9 cellular contexts compared by ENCODE assay signal in the genomic region with DNA sequence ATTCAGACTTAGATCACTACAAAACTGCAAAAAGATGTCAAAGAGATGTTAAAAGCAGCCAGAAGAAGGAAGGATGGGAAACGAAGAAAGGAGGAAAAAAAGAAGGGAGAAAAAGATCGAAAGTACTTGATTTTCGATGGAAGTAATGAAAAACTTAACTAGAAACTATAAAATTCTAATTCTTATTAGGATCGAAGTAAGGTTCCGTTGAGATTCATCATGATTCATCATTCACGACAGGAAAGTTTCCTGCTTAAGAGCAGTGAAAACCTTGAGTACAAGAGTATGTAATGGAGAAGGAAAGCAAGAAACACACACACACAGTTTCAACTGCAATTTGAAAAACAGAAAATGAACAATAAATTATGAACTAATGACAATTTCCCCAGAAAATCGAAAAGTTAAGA. TPM values are rescaled to one million over a fixed set of nuclear protein-coding genes. Genes with fewer than 3 reads are reported as not detected.
DNase-seq lines count a peak whose midpoint lies in the region; ATAC-seq and TF ChIP-seq lines count a peak whose summit lies in the region.
"Had no signal": no experiment of that assay in that cellular context is flagged by ENCODE, and none has a peak within 500 bp of the region (broad histone marks: within the 10 kb centered on the region; RNA-seq: fewer than 3 reads in every experiment).

No MANE protein-coding gene starts in this region.

- peak overlapping the region; percentile 63 for H2AFZ ChIP-seq in hepatocyte

- DNase-seq in activated CD8-positive, alpha-beta memory T cell treated with anti-CD3 and anti-CD28 coated beads, Interleukin-2, amount 10 ng/mL, durations not matched to agents 7 days and 5 days = no peak
- DNase-seq in activated CD8-positive, alpha-beta memory T cell treated with anti-CD3 and anti-CD28 coated beads, Interleukin-2, amount 50 U/mL, for 4 hours = no peak
- DNase-seq in SW480 (ENCODE audit: low spot score) = peak; percentile 43
- DNase-seq in hepatocyte (ENCODE audit: low spot score) = no peak
- DNase-seq in stomach = no peak
- DNase-seq in aorta = no peak
- no peak for DNase-seq in NCI-H446 (lab: John Stamatoyannopoulos, UW)
- DNase-seq in SW 1271 (lab: John Stamatoyannopoulos, UW) = no peak
- DNase-seq: occipital lobe had no signal

- peaks cover 19% of the 10 kb centered on the region for H3K4me1 ChIP-seq in hepatocyte (ENCODE audit: insufficient read depth)
- peaks cover 15 to 38% (median 20%) of the 10 kb centered on the region in 4 donors for H3K4me1 ChIP-seq in stomach
- H3K4me1 ChIP-seq in aorta (ENCODE audit: control insufficient read depth in 1 of 2, insufficient read depth in 2 of 2, low read length in 2 of 2) = peaks cover 0 to 3% of the 10 kb centered on the region in 2 donors

- 82% methylated on average over 7 of the region's 7 CpGs for WGBS in hepatocyte (ENCODE audit: low lambda C conversion rate, missing lambda C conversion rate)
- WGBS in stomach, 5 donors = 45 to 57% (median 49%) methylated on average over 7 of the region's 7 CpGs
- 50 to 60% methylated on average over 7 of the region's 7 CpGs for whole genome bisulfite sequencing in aorta, 2 donors

- no peaks in the 10 kb centered on the region for H3K9me3 Mint-ChIP-seq in activated CD8-positive, alpha-beta memory T cell treated with anti-CD3 and anti-CD28 coated beads, Interleukin-2, amount 10 ng/mL, durations not matched to agents 7 days and 5 days (ENCODE audit: low read depth)

- H3K4me3 ChIP-seq in hepatocyte (no peak overlapping the region), stomach (peak overlapping the region; percentile 61 to 68 (median 66)), aorta (ENCODE audit: low read length in 2 of 2) (peak overlapping the region in 1 of 2 donors; percentile 78)

- peaks cover 12% of the 10 kb centered on the region for H3K27me3 Mint-ChIP-seq in activated CD8-positive, alpha-beta memory T cell treated with anti-CD3 and anti-CD28 coated beads, Interleukin-2, amount 10 ng/mL, durations not matched to agents 7 days and 5 days

- H3K4me2 ChIP-seq in hepatocyte = peak overlapping the region; percentile 72

- peaks cover 22% of the 10 kb centered on the region for H4K20me1 ChIP-seq in hepatocyte (ENCODE audit: insufficient read depth, poor library complexity, severe bottlenecking)

- peaks cover 20% of the 10 kb centered on the region for H3K4me1 Mint-ChIP-seq in activated CD8-positive, alpha-beta memory T cell treated with anti-CD3 and anti-CD28 coated beads, Interleukin-2, amount 10 ng/mL, durations not matched to agents 7 days and 5 days

- no peak for TF ChIP-seq CTCF in hepatocyte (IDR thresholded peaks at IDR 0.05; ENCODE audit: poor library complexity)
- TF ChIP-seq CTCF in stomach (IDR thresholded peaks at IDR 0.05) = no peak

- peak overlapping the region; percentile 99 for H3K27ac Mint-ChIP-seq in activated CD8-positive, alpha-beta memory T cell treated with anti-CD3 and anti-CD28 coated beads, Interleukin-2, amount 10 ng/mL, durations not matched to agents 7 days and 5 days

- no peak for TF ChIP-seq POLR2A in stomach (IDR thresholded peaks at IDR 0.05)

- no peaks in the 10 kb centered on the region for H3K9me2 ChIP-seq in hepatocyte (replicated peaks; ENCODE audit: insufficient read depth)

- CTCF ChIA-PET in activated CD8-positive, alpha-beta memory T cell treated with anti-CD3 and anti-CD28 coated beads, Interleukin-2, amount 10 ng/mL, durations not matched to agents 7 days and 5 days (lab: Charles Lee) = no interaction called here

- H3K36me3 ChIP-seq in hepatocyte (replicated peaks; ENCODE audit: insufficient read depth, low read depth) (no peaks in the 10 kb centered on the region), stomach (peaks cover 6 to 14% (median 10%) of the 10 kb centered on the region in 4 donors), aorta (ENCODE audit: control insufficient read depth in 1 of 2, insufficient read depth in 2 of 2, low read length in 1 of 2) (no peaks in the 10 kb centered on the region)

- no peak for ATAC-seq in activated CD8-positive, alpha-beta memory T cell treated with anti-CD3 and anti-CD28 coated beads, Interleukin-2, amount 10 ng/mL, durations not matched to agents 7 days and 5 days
- ATAC-seq in aorta (ENCODE audit: low FRiP score) = no peak

- peaks cover 13% of the 10 kb centered on the region for H3K36me3 Mint-ChIP-seq in activated CD8-positive, alpha-beta memory T cell treated with anti-CD3 and anti-CD28 coated beads, Interleukin-2, amount 10 ng/mL, durations not matched to agents 7 days and 5 days

- no peaks in the 10 kb centered on the region for H3K27me3 ChIP-seq in hepatocyte
- H3K27me3 ChIP-seq in stomach = no peaks in the 10 kb centered on the region
- no peaks in the 10 kb centered on the region for H3K27me3 ChIP-seq in aorta (ENCODE audit: control insufficient read depth in 1 of 2, insufficient read depth in 2 of 2, low read length in 1 of 2)

- TF ChIP-seq EP300 in stomach (IDR thresholded peaks at IDR 0.05) = no peak

- intact Hi-C loops in stomach (cut with DNase I; ENCODE audit: low total_unique reads) (no loop called here), aorta (cut with DNase I) (loop anchor here (5.0 kb wide), 2 partner anchors 92 to 147 kb away; a partner anchor contains a TSS)

- H3K27ac ChIP-seq in hepatocyte = no peak overlapping the region
- peak overlapping the region in 1 of 5 donors; percentile 98 for H3K27ac ChIP-seq in stomach
- H3K27ac ChIP-seq in aorta (ENCODE audit: low read depth in 1 of 2, low read length in 2 of 2) = no peak overlapping the region

- H3K9me3 ChIP-seq in hepatocyte (ENCODE audit: low read depth) = no peaks in the 10 kb centered on the region
- H3K9me3 ChIP-seq in stomach = no peaks in the 10 kb centered on the region
- H3K9me3 ChIP-seq in aorta (ENCODE audit: control insufficient read depth, low read length) = no peaks in the 10 kb centered on the region

- H3K79me2 ChIP-seq in hepatocyte = peaks cover 32% of the 10 kb centered on the region

- peak overlapping the region; percentile 98 for H3K4me3 Mint-ChIP-seq in activated CD8-positive, alpha-beta memory T cell treated with anti-CD3 and anti-CD28 coated beads, Interleukin-2, amount 10 ng/mL, durations not matched to agents 7 days and 5 days

RNA-seq across cellular contexts. Expression of a gene that starts 1.2 kb away (rescaled TPM):
- total RNA-seq in activated CD8-positive, alpha-beta memory T cell treated with anti-CD3 and anti-CD28 coated beads, Interleukin-2, amount 10 ng/mL, durations not matched to agents 7 days and 5 days = 10 to 100 TPM; 23.3 to 28.2 TPM
- total RNA-seq in hepatocyte (21.0 and 29.6 TPM in 2 replicates), stomach (10 to 100 TPM in 4 of 5 donors, 1 to 10 TPM in 1; 8.4 to 37.1 (median 26.3) TPM), aorta (10 to 100 TPM; 15.9 to 16.0 TPM)
- polyA plus RNA-seq in hepatocyte (14.1 and 17.6 TPM in 2 replicates), stomach (10 to 100 TPM in 2 of 3 donors, 1 to 10 TPM in 1; 6.3 to 17.1 (median 10.0) TPM), aorta (10 to 100 TPM in 1 of 2 donors, 1 to 10 TPM in 1; 7.5 to 15.4 TPM)

RNA-seq across cellular contexts. Expression of a gene that starts 39.1 kb away (rescaled TPM):
- total RNA-seq in activated CD8-positive, alpha-beta memory T cell treated with anti-CD3 and anti-CD28 coated beads, Interleukin-2, amount 10 ng/mL, durations not matched to agents 7 days and 5 days = under 1 TPM in 1 of 2 experiments, not detected in 1; 0.16 TPM
- total RNA-seq in hepatocyte (29.4 and 30.5 TPM in 2 replicates), stomach (10 to 100 TPM in 4 of 5 donors, 1 to 10 TPM in 1; 8.4 to 58.7 (median 44.9) TPM), aorta (100 to 1,000 TPM; 119 to 201 TPM)
- polyA plus RNA-seq in hepatocyte (8.1 and 10.1 TPM in 2 replicates), stomach (1 to 10 TPM; 3.0 to 3.7 (median 3.2) TPM), aorta (10 to 100 TPM; 35.3 to 39.5 TPM)

Comparison
In these comparisons a context has a peak if more than half of its experiments do, and no peak if none do; other contexts are left out.
1. RNA of a gene that starts 39.1 kb away (total RNA-seq): 119 to 201 TPM in aorta, 8.4 to 58.7 TPM in stomach and 29.4 to 30.5 TPM in hepatocyte; 0.16 TPM in activated CD8-positive, alpha-beta memory T cell treated with anti-CD3 and anti-CD28 coated beads, Interleukin-2, amount 10 ng/mL, durations not matched to agents 7 days and 5 days; every median in the first group is over 4 times any median in the second.